In genomic region chr19:17952041-17952976, GRCh38 we compare ENCODE assay signal across 1 cellular context.
TF ChIP-seq lines count a peak whose summit lies in the region.

No MANE protein-coding gene starts in this region.

TF ChIP-seq in GM23338, 12 proteins besides CTCF, POLR2A, EP300 and RAD21 (continued from another document):
- TF ChIP-seq ZNF462 (CRISPR knock-in tag; IDR thresholded peaks at IDR 0.05): no peak
